Comparison of ENCODE assay signal across 26 cellular contexts in genomic region chr10:129833366-129833765, GRCh38.
"Had no signal": no experiment of that assay in that cellular context is flagged by ENCODE, and none has a peak within 500 bp of the region (broad histone marks: within the 10 kb centered on the region; RNA-seq: fewer than 3 reads in every experiment).

No MANE protein-coding gene starts in this region.

- H3K9me3 ChIP-seq: esophagus squamous epithelium, prostate gland, right atrium auricular region, testis, tibial artery had no signal

- H3K27me3 Mint-ChIP-seq: memory B cell; naive thymus-derived CD4-positive, alpha-beta T cell had no signal

- H3K27me3 ChIP-seq: esophagus squamous epithelium, right atrium auricular region, testis, tibial artery had no signal

- H3K4me3 Mint-ChIP-seq: effector memory CD8-positive, alpha-beta T cell; memory B cell; naive thymus-derived CD4-positive, alpha-beta T cell; nephron; type B pancreatic cell had no signal

- H3K4me3 ChIP-seq: coronary artery, esophagus squamous epithelium, lung, prostate gland, right atrium auricular region, smooth muscle cell, testis, tibial artery had no signal

- H3K4me1 ChIP-seq: esophagus squamous epithelium, prostate gland, right atrium auricular region, testis, tibial artery had no signal

- DNase-seq: dermis blood vessel endothelial cell; effector memory CD8-positive, alpha-beta T cell; erythroblast; esophagus squamous epithelium; foreskin melanocyte; kidney; naive thymus-derived CD4-positive, alpha-beta T cell; nucleus accumbens; stimulated activated CD4-positive, alpha-beta T cell treated with anti-CD3 and anti-CD28 coated beads, Interleukin-12 subunit alpha, Interleukin-12 subunit beta, amount 100 ng/mL, for 4 hours; stimulated activated CD4-positive, alpha-beta T cell treated with anti-CD3 and anti-CD28 coated beads, Interleukin-1b, Interleukin-23, amount 100 ng/mL, for 48 hours; stimulated activated CD4-positive, alpha-beta T cell treated with anti-CD3 and anti-CD28 coated beads, Interleukin-4, amount 100 ng/mL, for 1 hour; stimulated activated CD8-positive, alpha-beta memory T cell treated with anti-CD3 and anti-CD28 coated beads, Interleukin-4, amount 100 ng/mL, for 48 hours; stimulated activated naive CD4-positive, alpha-beta T cell treated with Interleukin-2 at 50 U/mL for 16 hours; substantia nigra; testis; tibial artery had no signal

- H3K36me3 ChIP-seq: esophagus squamous epithelium, prostate gland, right atrium auricular region had no signal

- H3K9me3 Mint-ChIP-seq: effector memory CD8-positive, alpha-beta T cell; memory B cell; naive thymus-derived CD4-positive, alpha-beta T cell; nephron; type B pancreatic cell had no signal

- H3K36me3 Mint-ChIP-seq: memory B cell had no signal

- H3K27ac Mint-ChIP-seq: effector memory CD8-positive, alpha-beta T cell; memory B cell; naive thymus-derived CD4-positive, alpha-beta T cell; nephron; type B pancreatic cell had no signal

- ATAC-seq: effector memory CD8-positive, alpha-beta T cell; left lobe of liver; naive thymus-derived CD4-positive, alpha-beta T cell; sciatic nerve had no signal

- H3K4me1 Mint-ChIP-seq: memory B cell; naive thymus-derived CD4-positive, alpha-beta T cell had no signal

- H3K27ac ChIP-seq: coronary artery, esophagus squamous epithelium, prostate gland, right atrium auricular region, testis, tibial artery had no signal
